ENCODE assay signal across 30 cellular contexts in genomic region chr22:32329202-32329645, GRCh38. TPM values are rescaled to one million over a fixed set of nuclear protein-coding genes. Genes with fewer than 3 reads are reported as not detected.
"Had no signal": no experiment of that assay in that cellular context is flagged by ENCODE, and none has a peak within 500 bp of the region (broad histone marks: within the 10 kb centered on the region; RNA-seq: fewer than 3 reads in every experiment).

No MANE protein-coding gene starts in this region.

- H3K27me3 ChIP-seq: colonic mucosa, pancreas, uterus had no signal

- H3K36me3 ChIP-seq: colonic mucosa, esophagus squamous epithelium, gastroesophageal sphincter, left ventricle myocardium inferior, pancreas, spleen, uterus had no signal

- H3K4me1 Mint-ChIP-seq: immature natural killer cell; naive B cell; nephron; stimulated activated naive B cell treated with anti-CD40 and anti-IgM and Interleukin-4, amounts not matched to agents 10 μg/mL and 1 μg/mL and 100 μg/mL, for 72 hours; stimulated activated naive CD8-positive, alpha-beta T cell treated with anti-CD3 and anti-CD28 coated beads, Interleukin-15, amount 100 ng/mL, for 72 hours had no signal

- H3K27ac Mint-ChIP-seq: immature natural killer cell; naive B cell; stimulated activated naive B cell treated with anti-CD40 and anti-IgM and Interleukin-4, amounts not matched to agents 10 μg/mL and 1 μg/mL and 100 μg/mL, for 72 hours; stimulated activated naive CD8-positive, alpha-beta T cell treated with anti-CD3 and anti-CD28 coated beads, Interleukin-15, amount 100 ng/mL, for 72 hours had no signal

- H3K9me3 Mint-ChIP-seq: immature natural killer cell; nephron; stimulated activated naive B cell treated with anti-CD40 and anti-IgM and Interleukin-4, amounts not matched to agents 10 μg/mL and 1 μg/mL and 100 μg/mL, for 72 hours; stimulated activated naive CD8-positive, alpha-beta T cell treated with anti-CD3 and anti-CD28 coated beads, Interleukin-15, amount 100 ng/mL, for 72 hours had no signal

- H3K4me1 ChIP-seq: colonic mucosa, esophagus squamous epithelium, gastroesophageal sphincter, pancreas, psoas muscle, spleen, uterus had no signal

- H3K4me3 ChIP-seq: colonic mucosa, esophagus squamous epithelium, gastroesophageal sphincter, left ventricle myocardium inferior, lung, pancreas, psoas muscle, spleen, uterus had no signal

- H3K4me3 Mint-ChIP-seq: immature natural killer cell; naive B cell; nephron; stimulated activated naive B cell treated with anti-CD40 and anti-IgM and Interleukin-4, amounts not matched to agents 10 μg/mL and 1 μg/mL and 100 μg/mL, for 72 hours; stimulated activated naive CD8-positive, alpha-beta T cell treated with anti-CD3 and anti-CD28 coated beads, Interleukin-15, amount 100 ng/mL, for 72 hours had no signal

- H3K36me3 Mint-ChIP-seq: immature natural killer cell; stimulated activated naive B cell treated with anti-CD40 and anti-IgM and Interleukin-4, amounts not matched to agents 10 μg/mL and 1 μg/mL and 100 μg/mL, for 72 hours had no signal

- H3K27ac ChIP-seq: colonic mucosa, epithelial cell of prostate, esophagus squamous epithelium, gastroesophageal sphincter, left ventricle myocardium inferior, pancreas, psoas muscle, spleen, uterus had no signal

- DNase-seq: caudate nucleus; colonic mucosa; effector CD4-positive, alpha-beta T cell; esophagus squamous epithelium; foreskin fibroblast; glutamatergic neuron; immature natural killer cell; left ventricle myocardium inferior; mesenchymal stem cell; naive B cell; pancreas; psoas muscle; retina; spleen; stimulated activated CD4-positive, alpha-beta T cell treated with anti-CD3 and anti-CD28 coated beads, Interleukin-15, amount 100 ng/mL, for 24 hours; stimulated activated CD4-positive, alpha-beta T cell treated with anti-CD3 and anti-CD28 coated beads, Interleukin-4, amount 100 ng/mL, for 4 hours; stimulated activated naive B cell treated with anti-CD40 and anti-IgM and Interleukin-4, amounts not matched to agents 10 μg/mL and 1 μg/mL and 100 μg/mL, for 72 hours; stimulated activated naive CD8-positive, alpha-beta T cell treated with anti-CD3 and anti-CD28 coated beads, Interleukin-15, amount 100 ng/mL, for 72 hours; substantia nigra; trophoblast cell; uterus had no signal

- H3K9me3 ChIP-seq: colonic mucosa, esophagus squamous epithelium, left ventricle myocardium inferior, pancreas, psoas muscle, spleen, uterus had no signal

RNA-seq across cellular contexts. Expression of gene RFPL3, which starts 28.4 kb away (rescaled TPM):
- total RNA-seq: cerebellum, colonic mucosa, dermis microvascular lymphatic vessel endothelial cell, esophagus squamous epithelium, gastroesophageal sphincter, left ventricle myocardium inferior, lung, pancreas, psoas muscle, sciatic nerve, skeletal muscle tissue, spleen, uterus had no signal
- polyA plus RNA-seq: immature natural killer cell, keratinocyte, lung, psoas muscle had no signal
